In genomic region chr9:92489209-92489608, GRCh38 we compare ENCODE assay signal across 15 cellular contexts. TPM values are rescaled to one million over a fixed set of nuclear protein-coding genes. Genes with fewer than 3 reads are reported as not detected.
DNase-seq lines count a peak whose midpoint lies in the region; ATAC-seq and TF ChIP-seq lines count a peak whose summit lies in the region.
"Had no signal": no experiment of that assay in that cellular context is flagged by ENCODE, and none has a peak within 500 bp of the region (broad histone marks: within the 10 kb centered on the region; RNA-seq: fewer than 3 reads in every experiment).

No MANE protein-coding gene starts in this region.

- no peak for TF ChIP-seq POLR2A in sigmoid colon (IDR thresholded peaks at IDR 0.05)

- DNase-seq in GM03348 (ENCODE audit: low spot score) (peak; percentile 50), fibroblast of gingiva (ENCODE audit: low read depth) (peak; percentile 13), sigmoid colon (no peak), NCI-H748 treated with DMSO at 0.1 percent for 48 hours (lab: John Stamatoyannopoulos, UW) (no peak), left cardiac atrium (no peak), epidermal melanocyte (ENCODE audit: insufficient read length, low spot score) (no peak)
- DNase-seq: activated CD8-positive, alpha-beta memory T cell treated with anti-CD3 and anti-CD28 coated beads, Interleukin-2, amount 10 ng/mL, durations not matched to agents 7 days and 5 days; activated naive CD4-positive, alpha-beta T cell treated with anti-CD3 and anti-CD28 coated beads, Interleukin-2, amount 50 U/mL, for 16 hours; DMS 273 treated with DMSO at 0.1 percent for 48 hours; mesendoderm; NCI-H1092 treated with DMSO at 0.1 percent for 48 hours; nucleus accumbens; WERI-Rb-1 had no signal

- H3K4me3 ChIP-seq in sigmoid colon: no peak overlapping the region

- ATAC-seq in SK-N-SH treated with all-trans-retinoic acid at 6 μM for 48 hours (peak; percentile 91), GM21390 (IDR thresholded peaks at IDR 0.05; ENCODE audit: unreplicated experiment) (no peak), left cardiac atrium (no peak)
- ATAC-seq: activated CD8-positive, alpha-beta memory T cell treated with anti-CD3 and anti-CD28 coated beads, Interleukin-2, amount 10 ng/mL, durations not matched to agents 7 days and 5 days had no signal

- intact Hi-C loops in sigmoid colon (cut with DNase I): loop anchor here (5.0 kb wide), 1 partner anchor 118 kb away; no protein-coding TSS in a partner anchor
- intact Hi-C loops in left cardiac atrium (cut with DNase I): no loop called here

- no peaks in the 10 kb centered on the region for H3K27me3 ChIP-seq in sigmoid colon

- peaks cover 0 to 66% (median 37%) of the 10 kb centered on the region in 4 donors for H3K4me1 ChIP-seq in sigmoid colon

- no peak for TF ChIP-seq EP300 in sigmoid colon (IDR thresholded peaks at IDR 0.05)

- H3K36me3 ChIP-seq in sigmoid colon: no peaks in the 10 kb centered on the region
- H3K36me3 ChIP-seq: WERI-Rb-1 had no signal

- H3K27ac ChIP-seq in sigmoid colon: peak overlapping the region; percentile 30 to 78 (median 64)
- H3K27ac ChIP-seq: WERI-Rb-1 had no signal

- H3K9me3 ChIP-seq in sigmoid colon: no peaks in the 10 kb centered on the region

- 69 to 82% methylated on average over 2 of the region's 2 CpGs for WGBS in sigmoid colon, 2 donors

- TF ChIP-seq CTCF in sigmoid colon (IDR thresholded peaks at IDR 0.05): no peak

TF ChIP-seq in SK-N-SH treated with all-trans-retinoic acid at 6 μM for 48 hours, 23 proteins besides CTCF, POLR2A, EP300 and RAD21:
- no peak for TF ChIP-seq BACH2 (CRISPR knock-in tag; IDR thresholded peaks at IDR 0.05; ENCODE audit: borderline replicate concordance)
- TF ChIP-seq ZNF565 (CRISPR knock-in tag; conservative IDR thresholded peaks at IDR 0.05; ENCODE audit: low read depth): no peak
- TF ChIP-seq TCF4 (CRISPR knock-in tag; IDR thresholded peaks at IDR 0.05; ENCODE audit: borderline replicate concordance): no peak
- no peak for TF ChIP-seq TSHZ2 (CRISPR knock-in tag; IDR thresholded peaks at IDR 0.05)
- TF ChIP-seq ZNF8 (CRISPR knock-in tag; IDR thresholded peaks at IDR 0.05): no peak
- TF ChIP-seq CSDC2 (CRISPR knock-in tag; IDR thresholded peaks at IDR 0.05): no peak
- TF ChIP-seq ESRRG (CRISPR knock-in tag; IDR thresholded peaks at IDR 0.05): no peak
- TF ChIP-seq ZFP30 (CRISPR knock-in tag; IDR thresholded peaks at IDR 0.05): no peak
- TF ChIP-seq ZC3H10 (CRISPR knock-in tag; IDR thresholded peaks at IDR 0.05): no peak
- TF ChIP-seq ISL1 (CRISPR knock-in tag; IDR thresholded peaks at IDR 0.05): no peak
- TF ChIP-seq, protein P1, sequence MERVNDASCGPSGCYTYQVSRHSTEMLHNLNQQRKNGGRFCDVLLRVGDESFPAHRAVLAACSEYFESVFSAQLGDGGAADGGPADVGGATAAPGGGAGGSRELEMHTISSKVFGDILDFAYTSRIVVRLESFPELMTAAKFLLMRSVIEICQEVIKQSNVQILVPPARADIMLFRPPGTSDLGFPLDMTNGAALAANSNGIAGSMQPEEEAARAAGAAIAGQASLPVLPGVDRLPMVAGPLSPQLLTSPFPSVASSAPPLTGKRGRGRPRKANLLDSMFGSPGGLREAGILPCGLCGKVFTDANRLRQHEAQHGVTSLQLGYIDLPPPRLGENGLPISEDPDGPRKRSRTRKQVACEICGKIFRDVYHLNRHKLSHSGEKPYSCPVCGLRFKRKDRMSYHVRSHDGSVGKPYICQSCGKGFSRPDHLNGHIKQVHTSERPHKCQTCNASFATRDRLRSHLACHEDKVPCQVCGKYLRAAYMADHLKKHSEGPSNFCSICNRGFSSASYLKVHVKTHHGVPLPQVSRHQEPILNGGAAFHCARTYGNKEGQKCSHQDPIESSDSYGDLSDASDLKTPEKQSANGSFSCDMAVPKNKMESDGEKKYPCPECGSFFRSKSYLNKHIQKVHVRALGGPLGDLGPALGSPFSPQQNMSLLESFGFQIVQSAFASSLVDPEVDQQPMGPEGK (CRISPR knock-in tag; IDR thresholded peaks at IDR 0.05; ENCODE audit: borderline replicate concordance): no peak
- no peak for TF ChIP-seq ZFP3 (CRISPR knock-in tag; IDR thresholded peaks at IDR 0.05)
- no peak for TF ChIP-seq OSR1 (CRISPR knock-in tag; IDR thresholded peaks at IDR 0.05)
- no peak for TF ChIP-seq ZNF70 (CRISPR knock-in tag; IDR thresholded peaks at IDR 0.05)

RNA-seq across cellular contexts. Expression of gene ASPN, which starts 6.9 kb away (rescaled TPM):
- total RNA-seq in sigmoid colon (10 to 100 TPM in 3 of 4 donors, 1 to 10 TPM in 1; 9.4 to 96.9 (median 20.2) TPM), left cardiac atrium (1 to 10 TPM; 7.9 to 8.8 TPM)
- 1 to 10 TPM; 1.5 to 2.5 (median 1.8) TPM for polyA plus RNA-seq in sigmoid colon
- total RNA-seq: activated CD8-positive, alpha-beta memory T cell treated with anti-CD3 and anti-CD28 coated beads, Interleukin-2, amount 10 ng/mL, durations not matched to agents 7 days and 5 days had no signal

RNA-seq across cellular contexts. Expression of gene ECM2, which starts 46.6 kb away (rescaled TPM):
- total RNA-seq in sigmoid colon: 10 to 100 TPM in 1 of 4 donors, 1 to 10 TPM in 3; 3.3 to 19.7 (median 7.8) TPM
- 1 to 10 TPM in 2 of 3 donors, not detected in 1; 1.2 to 1.7 TPM for polyA plus RNA-seq in sigmoid colon
- 10 to 100 TPM; 14.4 to 17.6 TPM for total RNA-seq in left cardiac atrium
- total RNA-seq: activated CD8-positive, alpha-beta memory T cell treated with anti-CD3 and anti-CD28 coated beads, Interleukin-2, amount 10 ng/mL, durations not matched to agents 7 days and 5 days had no signal

Comparison
In these comparisons a context has a peak if more than half of its experiments do, and no peak if none do; other contexts are left out.
1. DNase-seq: peak in GM03348 (single experiment) and fibroblast of gingiva (single experiment); none in sigmoid colon (single experiment), NCI-H748 treated with DMSO at 0.1 percent for 48 hours (single experiment), left cardiac atrium (single experiment) and epidermal melanocyte (single experiment).